In genomic region chr11:119590651-119591308, GRCh38 we compare ENCODE assay signal across 14 cellular contexts.
DNase-seq lines count a peak whose midpoint lies in the region; ATAC-seq and TF ChIP-seq lines count a peak whose summit lies in the region.
"Had no signal": no experiment of that assay in that cellular context is flagged by ENCODE, and none has a peak within 500 bp of the region (broad histone marks: within the 10 kb centered on the region; RNA-seq: fewer than 3 reads in every experiment).

No MANE protein-coding gene starts in this region.

- no peaks in the 10 kb centered on the region for H3K9me3 ChIP-seq in endodermal cell (ENCODE audit: control insufficient read depth, low read length)
- no peaks in the 10 kb centered on the region for H3K9me3 ChIP-seq in neural cell (ENCODE audit: low read length)

- no peaks in the 10 kb centered on the region for H3K9me2 ChIP-seq in neural cell (ENCODE audit: insufficient read depth, low read length)

- no peaks in the 10 kb centered on the region for H3K27me3 ChIP-seq in endodermal cell (ENCODE audit: control insufficient read depth, insufficient read depth, low read length, poor library complexity, severe bottlenecking)
- H3K27me3 ChIP-seq in neural cell (ENCODE audit: insufficient read depth, low read depth, low read length), result no peaks in the 10 kb centered on the region

- H3K4me1 ChIP-seq in endodermal cell (ENCODE audit: control insufficient read depth, insufficient read depth, low read length), result no peaks in the 10 kb centered on the region

- TF ChIP-seq CTCF in endodermal cell (conservative IDR thresholded peaks at IDR 0.05), result no peak
- TF ChIP-seq CTCF in neural cell (IDR thresholded peaks at IDR 0.05; ENCODE audit: poor library complexity, severe bottlenecking), result no peak

- DNase-seq in H4 (ENCODE audit: low spot score), result peak; percentile 86
- peak; percentile 15 for DNase-seq in NCI-H2029 treated with DMSO at 0.1 percent for 48 hours (lab: John Stamatoyannopoulos, UW)
- peak; percentile 79 for DNase-seq in endodermal cell
- no peak for DNase-seq in COLO668 (lab: John Stamatoyannopoulos, UW; ENCODE audit: unreplicated experiment)
- no peak for DNase-seq in SKM-1 (lab: John Stamatoyannopoulos, UW; ENCODE audit: unreplicated experiment)
- DNase-seq: activated T-cell treated with anti-CD3 and anti-CD28 coated beads, Interleukin-2, amount 50 U/mL, for 48 hours; cerebellar nuclear complex; GOT3; hippocampal formation; NCI-H187 treated with DMSO at 0.1 percent for 48 hours; T-helper 1 cell had no signal

- peaks cover 7% of the 10 kb centered on the region for H3K27me3 Mint-ChIP-seq in endodermal cell (ENCODE audit: insufficient read depth)

- peaks cover 15% of the 10 kb centered on the region for H3K4me1 Mint-ChIP-seq in endodermal cell

- no peaks in the 10 kb centered on the region for H3F3A ChIP-seq in neural cell (ENCODE audit: insufficient read depth, low read length, poor library complexity, severe bottlenecking)

- no peaks in the 10 kb centered on the region for H4K20me1 ChIP-seq in neural cell (ENCODE audit: insufficient read depth)

- H2AFZ ChIP-seq in neural cell (ENCODE audit: low read depth, low read length), result no peak overlapping the region

- TF ChIP-seq EP300 in neural cell (conservative IDR thresholded peaks at IDR 0.05; ENCODE audit: poor library complexity, severe bottlenecking), result no peak

- TF ChIP-seq RAD21 in neural cell (conservative IDR thresholded peaks at IDR 0.05), result no peak

- H3K79me2 ChIP-seq in neural cell (replicated peaks; ENCODE audit: insufficient read depth, low read length), result no peaks in the 10 kb centered on the region

- H3K9me3 Mint-ChIP-seq in endodermal cell, result peaks cover 10% of the 10 kb centered on the region

- no peaks in the 10 kb centered on the region for H3K36me3 Mint-ChIP-seq in endodermal cell (ENCODE audit: low read depth)

- 63% methylated on average over 3 of the region's 3 CpGs; no CpG with 5 or more reads in 1 of the 2 experiments for WGBS in endodermal cell (ENCODE audit: insufficient coverage in 1 of 2, insufficient read length in 1 of 2), 2 experiments

- ATAC-seq in GM19455 (IDR thresholded peaks at IDR 0.05; ENCODE audit: unreplicated experiment), result no peak

- H3K4me3 ChIP-seq in endodermal cell (ENCODE audit: low read length) (no peak overlapping the region), neural cell (ENCODE audit: low read length) (no peak overlapping the region)

- peak overlapping the region; percentile 67 for H3K27ac Mint-ChIP-seq in endodermal cell
- H3K27ac Mint-ChIP-seq: nephron had no signal

- no peaks in the 10 kb centered on the region for H3K36me3 ChIP-seq in endodermal cell (ENCODE audit: control insufficient read depth, insufficient read depth, low read length)
- no peaks in the 10 kb centered on the region for H3K36me3 ChIP-seq in neural cell (ENCODE audit: insufficient read depth, low read length)

- H3K27ac ChIP-seq in endodermal cell (ENCODE audit: low read depth, low read length) (no peak overlapping the region), neural cell (ENCODE audit: low read length) (peak overlapping the region; percentile 57)

- no peak overlapping the region for H3K9ac ChIP-seq in endodermal cell (ENCODE audit: extremely low read depth, low read length, poor library complexity, severe bottlenecking)
- no peak overlapping the region for H3K9ac ChIP-seq in neural cell (ENCODE audit: low read length)

- no peak overlapping the region for H3K4me3 Mint-ChIP-seq in endodermal cell
- H3K4me3 Mint-ChIP-seq: nephron had no signal

- no peak overlapping the region for H3K4me2 ChIP-seq in neural cell (ENCODE audit: low read length)

TF ChIP-seq in neural cell, 6 proteins besides CTCF, POLR2A, EP300 and RAD21:
- no peak for TF ChIP-seq SMC3 (conservative IDR thresholded peaks at IDR 0.05; ENCODE audit: poor library complexity)
- no peak for TF ChIP-seq MXI1 (conservative IDR thresholded peaks at IDR 0.05; ENCODE audit: poor library complexity, severe bottlenecking)
- no peak for TF ChIP-seq TAF1 (IDR thresholded peaks at IDR 0.05; ENCODE audit: low read depth)
- TF ChIP-seq POLR2AphosphoS5 (IDR thresholded peaks at IDR 0.05), result no peak
- no peak for TF ChIP-seq REST (IDR thresholded peaks at IDR 0.05; ENCODE audit: borderline replicate concordance)
- TF ChIP-seq EZH2 (IDR thresholded peaks at IDR 0.05; ENCODE audit: borderline replicate concordance, insufficient read depth, low read length, poor library complexity, severe bottlenecking), result no peak

Comparison
In these comparisons a context has a peak if more than half of its experiments do, and no peak if none do; other contexts are left out.
1. DNase-seq: peak in H4 (single experiment), NCI-H2029 treated with DMSO at 0.1 percent for 48 hours (single experiment) and endodermal cell (single experiment); none in COLO668 (single experiment) and SKM-1 (single experiment).